Comparison of ENCODE assay signal across 8 cellular contexts in genomic region chr5:135944967-135945560, GRCh38. TPM values are rescaled to one million over a fixed set of nuclear protein-coding genes. Genes with fewer than 3 reads are reported as not detected.
DNase-seq lines count a peak whose midpoint lies in the region; ATAC-seq, FAIRE-seq and TF ChIP-seq lines count a peak whose summit lies in the region.

No MANE protein-coding gene starts in this region.

- no peaks in the 10 kb centered on the region for H3K36me3 Mint-ChIP-seq in neural progenitor cell

- H4K20me1 ChIP-seq in neural progenitor cell (ENCODE audit: low read depth), result no peaks in the 10 kb centered on the region

- H3K9ac ChIP-seq in neural progenitor cell, result no peak overlapping the region

- H3K27ac ChIP-seq in C4-2B, result no peak overlapping the region
- no peak overlapping the region for H3K27ac ChIP-seq in neural progenitor cell

- peak; percentile 55 for DNase-seq in GM13976 (ENCODE audit: low spot score)
- DNase-seq in NCI-H2081 treated with DMSO at 0.1 percent for 48 hours (lab: John Stamatoyannopoulos, UW), result peak; percentile 44
- DNase-seq in fibroblast of peridontal ligament (ENCODE audit: extremely low read depth), result peak; percentile 95
- peak; percentile 87 for DNase-seq in neural progenitor cell (ENCODE audit: low spot score)
- no peak for DNase-seq in UCSD-AML1 (lab: John Stamatoyannopoulos, UW; ENCODE audit: unreplicated experiment)

- TF ChIP-seq CTCF in C4-2B (conservative IDR thresholded peaks at IDR 0.05), result peak; percentile 88
- TF ChIP-seq CTCF in GM13976 (IDR thresholded peaks at IDR 0.05; ENCODE audit: borderline replicate concordance, control extremely low read depth, extremely low read depth, insufficient read depth, missing control alignments), result peak; percentile 47
- TF ChIP-seq CTCF in neural progenitor cell (IDR thresholded peaks at IDR 0.05), result peak; percentile 95

- H3K27me3 ChIP-seq in neural progenitor cell, result peaks cover 14% of the 10 kb centered on the region

- peaks cover 3% of the 10 kb centered on the region for H3K27me3 Mint-ChIP-seq in neural progenitor cell (ENCODE audit: insufficient read depth, low read depth)

- in situ Hi-C loops in GM13976 (cut with MboI; ENCODE audit: low sequenced_read_pairs, unreplicated experiment), result no loop called here

- no peaks in the 10 kb centered on the region for H3K79me2 ChIP-seq in neural progenitor cell (ENCODE audit: low read depth)

- no peaks in the 10 kb centered on the region for H3K9me3 Mint-ChIP-seq in neural progenitor cell

- no peaks in the 10 kb centered on the region for H3F3A ChIP-seq in neural progenitor cell (ENCODE audit: low read depth)

- H3K4me3 Mint-ChIP-seq in neural progenitor cell, result no peak overlapping the region

- no peak overlapping the region for H2AFZ ChIP-seq in neural progenitor cell (replicated peaks)

- H3K4me1 Mint-ChIP-seq in neural progenitor cell, result no peaks in the 10 kb centered on the region

- no peaks in the 10 kb centered on the region for H3K9me3 ChIP-seq in neural progenitor cell (ENCODE audit: low read depth)

- no peaks in the 10 kb centered on the region for H3K36me3 ChIP-seq in neural progenitor cell

- no peak overlapping the region for H3K27ac Mint-ChIP-seq in neural progenitor cell

- no peaks in the 10 kb centered on the region for H3K4me1 ChIP-seq in neural progenitor cell

- ATAC-seq in HG02759 (IDR thresholded peaks at IDR 0.05; ENCODE audit: unreplicated experiment), result no peak

- FAIRE-seq in TTC549 (lab: Jason Lieb, UNC), result peak; percentile 92

- no peak overlapping the region for H3K4me3 ChIP-seq in neural progenitor cell

- no peak overlapping the region for H3K4me2 ChIP-seq in neural progenitor cell

RNA-seq across cellular contexts. Expression of gene LECT2, which starts 9.7 kb away (rescaled TPM):
- total RNA-seq in neural progenitor cell (ENCODE audit: low replicate concordance), result not detected in 2 replicates

RNA-seq across cellular contexts. Expression of gene IL9, which starts 49.4 kb away (rescaled TPM):
- total RNA-seq in neural progenitor cell (ENCODE audit: low replicate concordance), result not detected in 2 replicates
